Comparison of ENCODE assay signal across 1 cellular context in the genomic region with DNA sequence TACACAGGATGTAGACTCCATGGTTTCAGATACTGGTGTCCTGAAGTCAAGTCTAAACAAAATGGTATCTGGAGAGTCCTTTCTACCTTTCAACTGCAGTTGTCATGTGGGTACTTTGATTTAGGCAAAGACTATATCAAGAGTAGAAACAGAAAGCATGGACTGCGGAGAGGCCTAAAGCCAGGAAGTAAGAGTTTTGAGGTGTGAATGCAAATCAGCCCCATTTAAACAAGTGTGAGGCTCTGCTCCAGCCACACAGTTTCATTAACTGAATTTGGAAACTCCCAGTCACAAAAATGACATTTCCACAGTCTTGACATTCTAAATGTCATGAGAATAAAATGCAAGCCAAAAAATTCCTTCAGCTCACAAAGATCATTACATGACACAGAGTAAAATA.
TF ChIP-seq lines count a peak whose summit lies in the region.

No MANE protein-coding gene starts in this region.

TF ChIP-seq in GM12878, 131 proteins besides CTCF, POLR2A, EP300 and RAD21 (continued from another document and continues in another):
- TF ChIP-seq, protein P1, sequence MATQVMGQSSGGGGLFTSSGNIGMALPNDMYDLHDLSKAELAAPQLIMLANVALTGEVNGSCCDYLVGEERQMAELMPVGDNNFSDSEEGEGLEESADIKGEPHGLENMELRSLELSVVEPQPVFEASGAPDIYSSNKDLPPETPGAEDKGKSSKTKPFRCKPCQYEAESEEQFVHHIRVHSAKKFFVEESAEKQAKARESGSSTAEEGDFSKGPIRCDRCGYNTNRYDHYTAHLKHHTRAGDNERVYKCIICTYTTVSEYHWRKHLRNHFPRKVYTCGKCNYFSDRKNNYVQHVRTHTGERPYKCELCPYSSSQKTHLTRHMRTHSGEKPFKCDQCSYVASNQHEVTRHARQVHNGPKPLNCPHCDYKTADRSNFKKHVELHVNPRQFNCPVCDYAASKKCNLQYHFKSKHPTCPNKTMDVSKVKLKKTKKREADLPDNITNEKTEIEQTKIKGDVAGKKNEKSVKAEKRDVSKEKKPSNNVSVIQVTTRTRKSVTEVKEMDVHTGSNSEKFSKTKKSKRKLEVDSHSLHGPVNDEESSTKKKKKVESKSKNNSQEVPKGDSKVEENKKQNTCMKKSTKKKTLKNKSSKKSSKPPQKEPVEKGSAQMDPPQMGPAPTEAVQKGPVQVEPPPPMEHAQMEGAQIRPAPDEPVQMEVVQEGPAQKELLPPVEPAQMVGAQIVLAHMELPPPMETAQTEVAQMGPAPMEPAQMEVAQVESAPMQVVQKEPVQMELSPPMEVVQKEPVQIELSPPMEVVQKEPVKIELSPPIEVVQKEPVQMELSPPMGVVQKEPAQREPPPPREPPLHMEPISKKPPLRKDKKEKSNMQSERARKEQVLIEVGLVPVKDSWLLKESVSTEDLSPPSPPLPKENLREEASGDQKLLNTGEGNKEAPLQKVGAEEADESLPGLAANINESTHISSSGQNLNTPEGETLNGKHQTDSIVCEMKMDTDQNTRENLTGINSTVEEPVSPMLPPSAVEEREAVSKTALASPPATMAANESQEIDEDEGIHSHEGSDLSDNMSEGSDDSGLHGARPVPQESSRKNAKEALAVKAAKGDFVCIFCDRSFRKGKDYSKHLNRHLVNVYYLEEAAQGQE (IDR thresholded peaks at IDR 0.05; ENCODE audit: low read depth, low read length) = no peak
- TF ChIP-seq GABPA (IDR thresholded peaks at IDR 0.05; ENCODE audit: low read depth) = no peak
- TF ChIP-seq NBN (IDR thresholded peaks at IDR 0.05) = no peak
- TF ChIP-seq SREBF2 (IDR thresholded peaks at IDR 0.05; ENCODE audit: low read length) = no peak
- TF ChIP-seq RAD51 (IDR thresholded peaks at IDR 0.05) = peak; percentile 37; the same call in 1 of the 2 replicates
- no peak for TF ChIP-seq WRNIP1 (IDR thresholded peaks at IDR 0.05; ENCODE audit: borderline replicate concordance, low read depth, low read length)
- no peak for TF ChIP-seq STAT1 (conservative IDR thresholded peaks at IDR 0.05)
- TF ChIP-seq, protein P2, sequence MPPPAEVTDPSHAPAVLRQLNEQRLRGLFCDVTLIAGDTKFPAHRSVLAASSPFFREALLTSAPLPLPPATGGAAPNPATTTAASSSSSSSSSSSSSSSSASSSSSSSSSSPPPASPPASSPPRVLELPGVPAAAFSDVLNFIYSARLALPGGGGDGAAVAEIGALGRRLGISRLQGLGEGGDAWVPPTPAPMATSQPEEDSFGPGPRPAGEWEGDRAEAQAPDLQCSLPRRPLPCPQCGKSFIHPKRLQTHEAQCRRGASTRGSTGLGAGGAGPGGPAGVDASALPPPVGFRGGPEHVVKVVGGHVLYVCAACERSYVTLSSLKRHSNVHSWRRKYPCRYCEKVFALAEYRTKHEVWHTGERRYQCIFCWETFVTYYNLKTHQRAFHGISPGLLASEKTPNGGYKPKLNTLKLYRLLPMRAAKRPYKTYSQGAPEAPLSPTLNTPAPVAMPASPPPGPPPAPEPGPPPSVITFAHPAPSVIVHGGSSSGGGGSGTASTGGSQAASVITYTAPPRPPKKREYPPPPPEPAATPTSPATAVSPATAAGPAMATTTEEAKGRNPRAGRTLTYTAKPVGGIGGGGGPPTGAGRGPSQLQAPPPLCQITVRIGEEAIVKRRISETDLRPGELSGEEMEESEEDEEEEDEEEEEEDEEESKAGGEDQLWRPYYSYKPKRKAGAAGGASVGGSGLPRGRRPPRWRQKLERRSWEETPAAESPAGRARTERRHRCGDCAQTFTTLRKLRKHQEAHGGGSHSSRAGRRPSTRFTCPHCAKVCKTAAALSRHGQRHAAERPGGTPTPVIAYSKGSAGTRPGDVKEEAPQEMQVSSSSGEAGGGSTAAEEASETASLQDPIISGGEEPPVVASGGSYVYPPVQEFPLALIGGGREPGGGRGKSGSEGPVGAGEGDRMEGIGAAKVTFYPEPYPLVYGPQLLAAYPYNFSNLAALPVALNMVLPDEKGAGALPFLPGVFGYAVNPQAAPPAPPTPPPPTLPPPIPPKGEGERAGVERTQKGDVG (CRISPR knock-in tag; IDR thresholded peaks at IDR 0.05) = no peak
- no peak for TF ChIP-seq POLR2AphosphoS5 (IDR thresholded peaks at IDR 0.05; ENCODE audit: low read length)
- no peak for TF ChIP-seq HCFC1 (IDR thresholded peaks at IDR 0.05; ENCODE audit: low read length)
- TF ChIP-seq, protein P3, sequence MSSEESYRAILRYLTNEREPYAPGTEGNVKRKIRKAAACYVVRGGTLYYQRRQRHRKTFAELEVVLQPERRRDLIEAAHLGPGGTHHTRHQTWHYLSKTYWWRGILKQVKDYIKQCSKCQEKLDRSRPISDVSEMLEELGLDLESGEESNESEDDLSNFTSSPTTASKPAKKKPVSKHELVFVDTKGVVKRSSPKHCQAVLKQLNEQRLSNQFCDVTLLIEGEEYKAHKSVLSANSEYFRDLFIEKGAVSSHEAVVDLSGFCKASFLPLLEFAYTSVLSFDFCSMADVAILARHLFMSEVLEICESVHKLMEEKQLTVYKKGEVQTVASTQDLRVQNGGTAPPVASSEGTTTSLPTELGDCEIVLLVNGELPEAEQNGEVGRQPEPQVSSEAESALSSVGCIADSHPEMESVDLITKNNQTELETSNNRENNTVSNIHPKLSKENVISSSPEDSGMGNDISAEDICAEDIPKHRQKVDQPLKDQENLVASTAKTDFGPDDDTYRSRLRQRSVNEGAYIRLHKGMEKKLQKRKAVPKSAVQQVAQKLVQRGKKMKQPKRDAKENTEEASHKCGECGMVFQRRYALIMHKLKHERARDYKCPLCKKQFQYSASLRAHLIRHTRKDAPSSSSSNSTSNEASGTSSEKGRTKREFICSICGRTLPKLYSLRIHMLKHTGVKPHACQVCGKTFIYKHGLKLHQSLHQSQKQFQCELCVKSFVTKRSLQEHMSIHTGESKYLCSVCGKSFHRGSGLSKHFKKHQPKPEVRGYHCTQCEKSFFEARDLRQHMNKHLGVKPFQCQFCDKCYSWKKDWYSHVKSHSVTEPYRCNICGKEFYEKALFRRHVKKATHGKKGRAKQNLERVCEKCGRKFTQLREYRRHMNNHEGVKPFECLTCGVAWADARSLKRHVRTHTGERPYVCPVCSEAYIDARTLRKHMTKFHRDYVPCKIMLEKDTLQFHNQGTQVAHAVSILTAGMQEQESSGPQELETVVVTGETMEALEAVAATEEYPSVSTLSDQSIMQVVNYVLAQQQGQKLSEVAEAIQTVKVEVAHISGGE (CRISPR knock-in tag; IDR thresholded peaks at IDR 0.05) = no peak
- peak; percentile 44; the same call in 1 of the 2 replicates for TF ChIP-seq DPF2 (IDR thresholded peaks at IDR 0.05)
- TF ChIP-seq NR2F1 (conservative IDR thresholded peaks at IDR 0.05) = no peak
- TF ChIP-seq BHLHE40 (IDR thresholded peaks at IDR 0.05; ENCODE audit: borderline replicate concordance in 1 of 2, low read depth in 2 of 2, low read length in 1 of 2) = peak in 1 of 2 experiments; percentile 49; a peak in 2 of 4 replicates
- no peak for TF ChIP-seq SIX5 (IDR thresholded peaks at IDR 0.05; ENCODE audit: low read depth, low read length, severe bottlenecking)
- TF ChIP-seq MEF2B (IDR thresholded peaks at IDR 0.05; ENCODE audit: partially characterized antibody, poor library complexity, severe bottlenecking) = no peak
- TF ChIP-seq, protein P4, sequence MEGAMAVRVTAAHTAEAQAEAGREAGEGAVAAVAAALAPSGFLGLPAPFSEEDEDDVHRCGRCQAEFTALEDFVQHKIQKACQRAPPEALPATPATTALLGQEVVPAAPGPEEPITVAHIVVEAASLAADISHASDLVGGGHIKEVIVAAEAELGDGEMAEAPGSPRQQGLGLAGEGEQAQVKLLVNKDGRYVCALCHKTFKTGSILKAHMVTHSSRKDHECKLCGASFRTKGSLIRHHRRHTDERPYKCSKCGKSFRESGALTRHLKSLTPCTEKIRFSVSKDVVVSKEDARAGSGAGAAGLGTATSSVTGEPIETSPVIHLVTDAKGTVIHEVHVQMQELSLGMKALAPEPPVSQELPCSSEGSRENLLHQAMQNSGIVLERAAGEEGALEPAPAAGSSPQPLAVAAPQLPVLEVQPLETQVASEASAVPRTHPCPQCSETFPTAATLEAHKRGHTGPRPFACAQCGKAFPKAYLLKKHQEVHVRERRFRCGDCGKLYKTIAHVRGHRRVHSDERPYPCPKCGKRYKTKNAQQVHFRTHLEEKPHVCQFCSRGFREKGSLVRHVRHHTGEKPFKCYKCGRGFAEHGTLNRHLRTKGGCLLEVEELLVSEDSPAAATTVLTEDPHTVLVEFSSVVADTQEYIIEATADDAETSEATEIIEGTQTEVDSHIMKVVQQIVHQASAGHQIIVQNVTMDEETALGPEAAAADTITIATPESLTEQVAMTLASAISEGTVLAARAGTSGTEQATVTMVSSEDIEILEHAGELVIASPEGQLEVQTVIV (IDR thresholded peaks at IDR 0.05; ENCODE audit: borderline replicate concordance, partially characterized antibody) = no peak
- no peak for TF ChIP-seq CBX3 (IDR thresholded peaks at IDR 0.05; ENCODE audit: borderline replicate concordance, low read depth)
- TF ChIP-seq EZH2 (IDR thresholded peaks at IDR 0.05; ENCODE audit: borderline replicate concordance, control insufficient read depth, low read depth, low read length) = no peak
- no peak for TF ChIP-seq TARDBP (IDR thresholded peaks at IDR 0.05; ENCODE audit: borderline replicate concordance)
- TF ChIP-seq MYC (IDR thresholded peaks at IDR 0.05; ENCODE audit: insufficient read depth, insufficient read length, insufficient replicate concordance, low read length, severe bottlenecking) = no peak
- peak; percentile 61 for TF ChIP-seq MTA2 (IDR thresholded peaks at IDR 0.05; ENCODE audit: low read depth)
- 0 out of 2 replicates have a peak, but pooled peaks have one; percentile 59 for TF ChIP-seq MYB (IDR thresholded peaks at IDR 0.05; ENCODE audit: borderline replicate concordance, low read depth, low read length)
- no peak for TF ChIP-seq EGR1 (IDR thresholded peaks at IDR 0.05; ENCODE audit: borderline replicate concordance in 1 of 2, low read depth in 2 of 2, low read length in 2 of 2)
- TF ChIP-seq BRCA1 (IDR thresholded peaks at IDR 0.05; ENCODE audit: low read depth, low read length) = no peak
- TF ChIP-seq, protein P5, sequence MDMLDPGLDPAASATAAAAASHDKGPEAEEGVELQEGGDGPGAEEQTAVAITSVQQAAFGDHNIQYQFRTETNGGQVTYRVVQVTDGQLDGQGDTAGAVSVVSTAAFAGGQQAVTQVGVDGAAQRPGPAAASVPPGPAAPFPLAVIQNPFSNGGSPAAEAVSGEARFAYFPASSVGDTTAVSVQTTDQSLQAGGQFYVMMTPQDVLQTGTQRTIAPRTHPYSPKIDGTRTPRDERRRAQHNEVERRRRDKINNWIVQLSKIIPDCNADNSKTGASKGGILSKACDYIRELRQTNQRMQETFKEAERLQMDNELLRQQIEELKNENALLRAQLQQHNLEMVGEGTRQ (IDR thresholded peaks at IDR 0.05; ENCODE audit: borderline replicate concordance, low read depth, low read length) = no peak
- TF ChIP-seq IRF4 (IDR thresholded peaks at IDR 0.05; ENCODE audit: low read depth, low read length) = no peak
- peak; percentile 47 to 51; a peak in 2 of 4 replicates for TF ChIP-seq IKZF2 (IDR thresholded peaks at IDR 0.05)
- no peak for TF ChIP-seq SMARCA5 (IDR thresholded peaks at IDR 0.05)
- TF ChIP-seq, protein P6, sequence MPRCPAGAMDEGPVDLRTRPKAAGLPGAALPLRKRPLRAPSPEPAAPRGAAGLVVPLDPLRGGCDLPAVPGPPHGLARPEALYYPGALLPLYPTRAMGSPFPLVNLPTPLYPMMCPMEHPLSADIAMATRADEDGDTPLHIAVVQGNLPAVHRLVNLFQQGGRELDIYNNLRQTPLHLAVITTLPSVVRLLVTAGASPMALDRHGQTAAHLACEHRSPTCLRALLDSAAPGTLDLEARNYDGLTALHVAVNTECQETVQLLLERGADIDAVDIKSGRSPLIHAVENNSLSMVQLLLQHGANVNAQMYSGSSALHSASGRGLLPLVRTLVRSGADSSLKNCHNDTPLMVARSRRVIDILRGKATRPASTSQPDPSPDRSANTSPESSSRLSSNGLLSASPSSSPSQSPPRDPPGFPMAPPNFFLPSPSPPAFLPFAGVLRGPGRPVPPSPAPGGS (IDR thresholded peaks at IDR 0.05; ENCODE audit: borderline replicate concordance, insufficient read depth, low read depth, low read length, poor library complexity, severe bottlenecking) = no peak
- 0 out of 2 replicates have a peak, but pooled peaks have one; percentile 14 for TF ChIP-seq MEF2A (IDR thresholded peaks at IDR 0.05; ENCODE audit: insufficient read depth, low read depth, low read length)
- TF ChIP-seq NR2C1 (IDR thresholded peaks at IDR 0.05) = 0 out of 2 replicates have a peak, but pooled peaks have one; percentile 6
- no peak for TF ChIP-seq BMI1 (IDR thresholded peaks at IDR 0.05; ENCODE audit: borderline replicate concordance)
- no peak for TF ChIP-seq CHD1 (IDR thresholded peaks at IDR 0.05; ENCODE audit: low read depth, low read length)
- TF ChIP-seq BCL11A (IDR thresholded peaks at IDR 0.05; ENCODE audit: low read depth, low read length) = 0 out of 2 replicates have a peak, but pooled peaks have one; percentile 56
- TF ChIP-seq ZNF207 (IDR thresholded peaks at IDR 0.05; ENCODE audit: borderline replicate concordance) = no peak
- TF ChIP-seq POU2F2 (IDR thresholded peaks at IDR 0.05; ENCODE audit: borderline replicate concordance, low read depth, low read length) = peak; percentile 86; the same call in 2 of the 3 replicates
- peak; percentile 44 for TF ChIP-seq RUNX3 (IDR thresholded peaks at IDR 0.05; ENCODE audit: low read length)
- TF ChIP-seq PAX8 (IDR thresholded peaks at IDR 0.05) = no peak
- TF ChIP-seq, protein P7, sequence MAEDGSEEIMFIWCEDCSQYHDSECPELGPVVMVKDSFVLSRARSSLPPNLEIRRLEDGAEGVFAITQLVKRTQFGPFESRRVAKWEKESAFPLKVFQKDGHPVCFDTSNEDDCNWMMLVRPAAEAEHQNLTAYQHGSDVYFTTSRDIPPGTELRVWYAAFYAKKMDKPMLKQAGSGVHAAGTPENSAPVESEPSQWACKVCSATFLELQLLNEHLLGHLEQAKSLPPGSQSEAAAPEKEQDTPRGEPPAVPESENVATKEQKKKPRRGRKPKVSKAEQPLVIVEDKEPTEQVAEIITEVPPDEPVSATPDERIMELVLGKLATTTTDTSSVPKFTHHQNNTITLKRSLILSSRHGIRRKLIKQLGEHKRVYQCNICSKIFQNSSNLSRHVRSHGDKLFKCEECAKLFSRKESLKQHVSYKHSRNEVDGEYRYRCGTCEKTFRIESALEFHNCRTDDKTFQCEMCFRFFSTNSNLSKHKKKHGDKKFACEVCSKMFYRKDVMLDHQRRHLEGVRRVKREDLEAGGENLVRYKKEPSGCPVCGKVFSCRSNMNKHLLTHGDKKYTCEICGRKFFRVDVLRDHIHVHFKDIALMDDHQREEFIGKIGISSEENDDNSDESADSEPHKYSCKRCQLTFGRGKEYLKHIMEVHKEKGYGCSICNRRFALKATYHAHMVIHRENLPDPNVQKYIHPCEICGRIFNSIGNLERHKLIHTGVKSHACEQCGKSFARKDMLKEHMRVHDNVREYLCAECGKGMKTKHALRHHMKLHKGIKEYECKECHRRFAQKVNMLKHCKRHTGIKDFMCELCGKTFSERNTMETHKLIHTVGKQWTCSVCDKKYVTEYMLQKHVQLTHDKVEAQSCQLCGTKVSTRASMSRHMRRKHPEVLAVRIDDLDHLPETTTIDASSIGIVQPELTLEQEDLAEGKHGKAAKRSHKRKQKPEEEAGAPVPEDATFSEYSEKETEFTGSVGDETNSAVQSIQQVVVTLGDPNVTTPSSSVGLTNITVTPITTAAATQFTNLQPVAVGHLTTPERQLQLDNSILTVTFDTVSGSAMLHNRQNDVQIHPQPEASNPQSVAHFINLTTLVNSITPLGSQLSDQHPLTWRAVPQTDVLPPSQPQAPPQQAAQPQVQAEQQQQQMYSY (CRISPR knock-in tag; IDR thresholded peaks at IDR 0.05) = no peak
- no peak for TF ChIP-seq CBFB (IDR thresholded peaks at IDR 0.05; ENCODE audit: low read depth)
- TF ChIP-seq RB1 (IDR thresholded peaks at IDR 0.05; ENCODE audit: borderline replicate concordance) = no peak
- no peak for TF ChIP-seq ZNF24 (IDR thresholded peaks at IDR 0.05)
- no peak for TF ChIP-seq SUZ12 (IDR thresholded peaks at IDR 0.05; ENCODE audit: unreplicated experiment)
